Comparison of ENCODE assay signal across 21 cellular contexts in genomic region chrX:151000901-151001301, GRCh38.
"Had no signal": no experiment of that assay in that cellular context is flagged by ENCODE, and none has a peak within 500 bp of the region (broad histone marks: within the 10 kb centered on the region; RNA-seq: fewer than 3 reads in every experiment).

No MANE protein-coding gene starts in this region.

- H3K27me3 Mint-ChIP-seq: naive thymus-derived CD4-positive, alpha-beta T cell; stimulated activated naive B cell treated with anti-CD40 and anti-IgM and Interleukin-4, amounts not matched to agents 10 μg/mL and 1 μg/mL and 100 μg/mL, for 72 hours; stimulated activated naive CD8-positive, alpha-beta T cell treated with anti-CD3 and anti-CD28 coated beads, Interleukin-15, amount 100 ng/mL, for 72 hours had no signal

- H3K4me3 Mint-ChIP-seq: naive thymus-derived CD4-positive, alpha-beta T cell; stimulated activated naive B cell treated with anti-CD40 and anti-IgM and Interleukin-4, amounts not matched to agents 10 μg/mL and 1 μg/mL and 100 μg/mL, for 72 hours; stimulated activated naive CD8-positive, alpha-beta T cell treated with anti-CD3 and anti-CD28 coated beads, Interleukin-15, amount 100 ng/mL, for 72 hours had no signal

- H3K36me3 Mint-ChIP-seq: naive thymus-derived CD4-positive, alpha-beta T cell; stimulated activated naive B cell treated with anti-CD40 and anti-IgM and Interleukin-4, amounts not matched to agents 10 μg/mL and 1 μg/mL and 100 μg/mL, for 72 hours had no signal

- H3K9me3 Mint-ChIP-seq: stimulated activated naive B cell treated with anti-CD40 and anti-IgM and Interleukin-4, amounts not matched to agents 10 μg/mL and 1 μg/mL and 100 μg/mL, for 72 hours; stimulated activated naive CD8-positive, alpha-beta T cell treated with anti-CD3 and anti-CD28 coated beads, Interleukin-15, amount 100 ng/mL, for 72 hours had no signal

- H3K4me1 ChIP-seq: esophagus squamous epithelium, heart left ventricle, psoas muscle, right lobe of liver, testis, tibial nerve had no signal

- H3K4me1 Mint-ChIP-seq: naive thymus-derived CD4-positive, alpha-beta T cell; stimulated activated naive B cell treated with anti-CD40 and anti-IgM and Interleukin-4, amounts not matched to agents 10 μg/mL and 1 μg/mL and 100 μg/mL, for 72 hours; stimulated activated naive CD8-positive, alpha-beta T cell treated with anti-CD3 and anti-CD28 coated beads, Interleukin-15, amount 100 ng/mL, for 72 hours had no signal

- H3K9me3 ChIP-seq: esophagus squamous epithelium, heart left ventricle, neutrophil, psoas muscle, right lobe of liver, testis, tibial nerve had no signal

- H3K27ac ChIP-seq: esophagus squamous epithelium, heart left ventricle, neutrophil, psoas muscle, right lobe of liver, skin epidermis, testis, tibial nerve had no signal

- H3K27ac Mint-ChIP-seq: naive thymus-derived CD4-positive, alpha-beta T cell; stimulated activated naive B cell treated with anti-CD40 and anti-IgM and Interleukin-4, amounts not matched to agents 10 μg/mL and 1 μg/mL and 100 μg/mL, for 72 hours; stimulated activated naive CD8-positive, alpha-beta T cell treated with anti-CD3 and anti-CD28 coated beads, Interleukin-15, amount 100 ng/mL, for 72 hours had no signal

- H3K4me3 ChIP-seq: esophagus squamous epithelium, heart left ventricle, lung, psoas muscle, right lobe of liver, skin epidermis, testis, tibial nerve had no signal

- DNase-seq: dermis blood vessel endothelial cell; esophagus squamous epithelium; heart left ventricle; hippocampal formation; left colon; left ventricle myocardium superior; mesenchymal stem cell; midbrain; naive thymus-derived CD4-positive, alpha-beta T cell; psoas muscle; retina; right lobe of liver; stimulated activated CD4-positive, alpha-beta T cell treated with anti-CD3 and anti-CD28 coated beads, Interleukin-2, amount 100 ng/mL, for 24 hours; stimulated activated CD4-positive, alpha-beta T cell treated with anti-CD3 and anti-CD28 coated beads, Interleukin-4, amount 100 ng/mL, for 4 hours; stimulated activated naive B cell treated with anti-CD40 and anti-IgM and Interleukin-4, amounts not matched to agents 10 μg/mL and 1 μg/mL and 100 μg/mL, for 72 hours; stimulated activated naive CD8-positive, alpha-beta T cell treated with anti-CD3 and anti-CD28 coated beads, Interleukin-15, amount 100 ng/mL, for 72 hours; testis had no signal

- H3K36me3 ChIP-seq: esophagus squamous epithelium, heart left ventricle, neutrophil, right lobe of liver, tibial nerve had no signal

- ATAC-seq: heart left ventricle; left colon; left ventricle myocardium superior; naive thymus-derived CD4-positive, alpha-beta T cell; psoas muscle; right lobe of liver; stimulated activated naive B cell treated with anti-CD40 and anti-IgM and Interleukin-4, amounts not matched to agents 10 μg/mL and 1 μg/mL and 100 μg/mL, for 72 hours; stimulated activated naive CD8-positive, alpha-beta T cell treated with anti-CD3 and anti-CD28 coated beads, Interleukin-15, amount 100 ng/mL, for 72 hours had no signal

- H3K27me3 ChIP-seq: esophagus squamous epithelium, neutrophil, right lobe of liver, testis, tibial nerve had no signal
